Comparison of ENCODE assay signal across 8 cellular contexts in the genomic region with DNA sequence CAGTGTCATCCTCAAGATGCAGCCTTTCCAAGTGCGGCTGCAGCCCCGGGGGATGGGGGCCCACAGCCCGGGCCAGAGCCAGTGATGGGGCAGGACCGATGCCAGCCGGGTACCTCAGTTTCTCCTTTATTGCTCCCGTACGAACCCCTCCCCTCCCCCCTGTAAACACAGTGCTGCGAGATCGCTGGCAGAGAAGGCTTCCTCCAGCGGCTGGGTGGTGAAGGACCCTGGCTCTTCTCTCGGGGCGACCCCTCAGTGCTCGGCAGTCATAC. TPM values are rescaled to one million over a fixed set of nuclear protein-coding genes. Genes with fewer than 3 reads are reported as not detected.
"Had no signal": no experiment of that assay in that cellular context is flagged by ENCODE, and none has a peak within 500 bp of the region (broad histone marks: within the 10 kb centered on the region; RNA-seq: fewer than 3 reads in every experiment).

No MANE protein-coding gene starts in this region.

RNA-seq across cellular contexts. Expression of gene CYP21A2, which starts 2.8 kb away (rescaled TPM):
- total RNA-seq: OCI-LY7, PC-3, Right ventricle myocardium superior, RPMI7951, SJCRH30, SJSA1, SK-MEL-5 had no signal
- polyA plus RNA-seq: SK-N-SH had no signal
